In the genomic region with DNA sequence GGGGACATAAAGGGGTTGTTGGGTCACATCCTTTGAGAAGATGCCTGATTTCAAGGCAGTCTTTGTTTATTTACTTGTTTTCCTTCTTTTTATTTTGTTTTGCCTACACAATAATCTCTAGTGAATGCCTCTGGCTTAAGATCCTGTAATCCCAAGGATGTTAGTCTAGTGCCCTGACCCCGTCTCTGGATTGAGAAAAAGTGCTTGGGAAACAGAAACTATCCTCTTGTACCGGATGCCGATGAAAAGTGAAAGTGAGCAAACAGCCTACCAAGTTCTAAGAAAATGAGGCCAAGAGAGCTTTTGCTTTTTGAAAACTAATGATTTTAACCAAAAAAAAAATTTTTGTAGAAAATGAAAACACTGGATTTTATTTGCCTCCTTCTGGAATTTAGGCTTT, we compare ENCODE assay signal across 1 cellular context.
TF ChIP-seq lines count a peak whose summit lies in the region.

No MANE protein-coding gene starts in this region.

TF ChIP-seq in GM12878, 131 proteins besides CTCF, POLR2A, EP300 and RAD21 (continued from another document):
- TF ChIP-seq NBN (IDR thresholded peaks at IDR 0.05) (no peak), SMAD1 (IDR thresholded peaks at IDR 0.05; ENCODE audit: low read depth, partially characterized antibody) (no peak), EED (IDR thresholded peaks at IDR 0.05; ENCODE audit: low read depth) (0 out of 2 replicates have a peak, but pooled peaks have one; percentile 20), MYC (IDR thresholded peaks at IDR 0.05; ENCODE audit: insufficient read depth, insufficient read length, insufficient replicate concordance, low read length, severe bottlenecking) (no peak), TAF1 (IDR thresholded peaks at IDR 0.05; ENCODE audit: borderline replicate concordance, low read depth, low read length) (no peak), YBX1 (IDR thresholded peaks at IDR 0.05) (no peak), ATF2 (IDR thresholded peaks at IDR 0.05; ENCODE audit: low read length) (no peak), IKZF1 (conservative IDR thresholded peaks at IDR 0.05) (no peak), CREM (IDR thresholded peaks at IDR 0.05; ENCODE audit: low read depth) (no peak), RAD51 (IDR thresholded peaks at IDR 0.05) (no peak), BRCA1 (IDR thresholded peaks at IDR 0.05; ENCODE audit: low read depth, low read length) (no peak), RBBP5 (conservative IDR thresholded peaks at IDR 0.05) (no peak), POLR2AphosphoS2 (IDR thresholded peaks at IDR 0.05; ENCODE audit: low read depth, low read length) (no peak)
- TF ChIP-seq, protein P1, sequence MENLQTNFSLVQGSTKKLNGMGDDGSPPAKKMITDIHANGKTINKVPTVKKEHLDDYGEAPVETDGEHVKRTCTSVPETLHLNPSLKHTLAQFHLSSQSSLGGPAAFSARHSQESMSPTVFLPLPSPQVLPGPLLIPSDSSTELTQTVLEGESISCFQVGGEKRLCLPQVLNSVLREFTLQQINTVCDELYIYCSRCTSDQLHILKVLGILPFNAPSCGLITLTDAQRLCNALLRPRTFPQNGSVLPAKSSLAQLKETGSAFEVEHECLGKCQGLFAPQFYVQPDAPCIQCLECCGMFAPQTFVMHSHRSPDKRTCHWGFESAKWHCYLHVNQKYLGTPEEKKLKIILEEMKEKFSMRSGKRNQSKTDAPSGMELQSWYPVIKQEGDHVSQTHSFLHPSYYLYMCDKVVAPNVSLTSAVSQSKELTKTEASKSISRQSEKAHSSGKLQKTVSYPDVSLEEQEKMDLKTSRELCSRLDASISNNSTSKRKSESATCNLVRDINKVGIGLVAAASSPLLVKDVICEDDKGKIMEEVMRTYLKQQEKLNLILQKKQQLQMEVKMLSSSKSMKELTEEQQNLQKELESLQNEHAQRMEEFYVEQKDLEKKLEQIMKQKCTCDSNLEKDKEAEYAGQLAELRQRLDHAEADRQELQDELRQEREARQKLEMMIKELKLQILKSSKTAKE (IDR thresholded peaks at IDR 0.05; ENCODE audit: low read depth, poor library complexity, severe bottlenecking): no peak
- TF ChIP-seq, protein P2, sequence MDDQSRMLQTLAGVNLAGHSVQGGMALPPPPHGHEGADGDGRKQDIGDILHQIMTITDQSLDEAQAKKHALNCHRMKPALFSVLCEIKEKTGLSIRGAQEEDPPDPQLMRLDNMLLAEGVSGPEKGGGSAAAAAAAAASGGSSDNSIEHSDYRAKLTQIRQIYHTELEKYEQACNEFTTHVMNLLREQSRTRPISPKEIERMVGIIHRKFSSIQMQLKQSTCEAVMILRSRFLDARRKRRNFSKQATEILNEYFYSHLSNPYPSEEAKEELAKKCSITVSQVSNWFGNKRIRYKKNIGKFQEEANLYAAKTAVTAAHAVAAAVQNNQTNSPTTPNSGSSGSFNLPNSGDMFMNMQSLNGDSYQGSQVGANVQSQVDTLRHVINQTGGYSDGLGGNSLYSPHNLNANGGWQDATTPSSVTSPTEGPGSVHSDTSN (IDR thresholded peaks at IDR 0.05; ENCODE audit: insufficient replicate concordance, low read depth, low read length): no peak
- TF ChIP-seq, protein P3, sequence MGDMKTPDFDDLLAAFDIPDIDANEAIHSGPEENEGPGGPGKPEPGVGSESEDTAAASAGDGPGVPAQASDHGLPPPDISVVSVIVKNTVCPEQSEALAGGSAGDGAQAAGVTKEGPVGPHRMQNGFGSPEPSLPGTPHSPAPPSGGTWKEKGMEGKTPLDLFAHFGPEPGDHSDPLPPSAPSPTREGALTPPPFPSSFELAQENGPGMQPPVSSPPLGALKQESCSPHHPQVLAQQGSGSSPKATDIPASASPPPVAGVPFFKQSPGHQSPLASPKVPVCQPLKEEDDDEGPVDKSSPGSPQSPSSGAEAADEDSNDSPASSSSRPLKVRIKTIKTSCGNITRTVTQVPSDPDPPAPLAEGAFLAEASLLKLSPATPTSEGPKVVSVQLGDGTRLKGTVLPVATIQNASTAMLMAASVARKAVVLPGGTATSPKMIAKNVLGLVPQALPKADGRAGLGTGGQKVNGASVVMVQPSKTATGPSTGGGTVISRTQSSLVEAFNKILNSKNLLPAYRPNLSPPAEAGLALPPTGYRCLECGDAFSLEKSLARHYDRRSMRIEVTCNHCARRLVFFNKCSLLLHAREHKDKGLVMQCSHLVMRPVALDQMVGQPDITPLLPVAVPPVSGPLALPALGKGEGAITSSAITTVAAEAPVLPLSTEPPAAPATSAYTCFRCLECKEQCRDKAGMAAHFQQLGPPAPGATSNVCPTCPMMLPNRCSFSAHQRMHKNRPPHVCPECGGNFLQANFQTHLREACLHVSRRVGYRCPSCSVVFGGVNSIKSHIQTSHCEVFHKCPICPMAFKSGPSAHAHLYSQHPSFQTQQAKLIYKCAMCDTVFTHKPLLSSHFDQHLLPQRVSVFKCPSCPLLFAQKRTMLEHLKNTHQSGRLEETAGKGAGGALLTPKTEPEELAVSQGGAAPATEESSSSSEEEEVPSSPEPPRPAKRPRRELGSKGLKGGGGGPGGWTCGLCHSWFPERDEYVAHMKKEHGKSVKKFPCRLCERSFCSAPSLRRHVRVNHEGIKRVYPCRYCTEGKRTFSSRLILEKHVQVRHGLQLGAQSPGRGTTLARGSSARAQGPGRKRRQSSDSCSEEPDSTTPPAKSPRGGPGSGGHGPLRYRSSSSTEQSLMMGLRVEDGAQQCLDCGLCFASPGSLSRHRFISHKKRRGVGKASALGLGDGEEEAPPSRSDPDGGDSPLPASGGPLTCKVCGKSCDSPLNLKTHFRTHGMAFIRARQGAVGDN (IDR thresholded peaks at IDR 0.05): no peak
